Comparison of ENCODE assay signal across 32 cellular contexts in genomic region chr4:163595590-163595989, GRCh38.
DNase-seq lines count a peak whose midpoint lies in the region; ATAC-seq, FAIRE-seq and TF ChIP-seq lines count a peak whose summit lies in the region.
"Had no signal": no experiment of that assay in that cellular context is flagged by ENCODE, and none has a peak within 500 bp of the region (broad histone marks: within the 10 kb centered on the region; RNA-seq: fewer than 3 reads in every experiment).

No MANE protein-coding gene starts in this region.

- DNase-seq in SKM-1 treated with dmso at 0.1 percent for 144 hours (lab: John Stamatoyannopoulos, UW; ENCODE audit: unreplicated experiment) (peak; percentile 31), SKM-1 (lab: John Stamatoyannopoulos, UW; ENCODE audit: unreplicated experiment) (no peak), NCI-H226 (peak; percentile 42), bronchial epithelial cell (ENCODE audit: low read depth) (peak; percentile 24), NCI-H774 (lab: John Stamatoyannopoulos, UW) (no peak), progenitor cell of endocrine pancreas (ENCODE audit: low spot score, unreplicated experiment) (no peak)
- DNase-seq: 8988T; activated CD4-positive, alpha-beta T cell treated with anti-CD3 and anti-CD28 coated beads, Interleukin-2, amount 50 U/mL, for 48 hours; activated CD4-positive, CD25-positive, alpha-beta regulatory T cell treated with anti-CD3 and anti-CD28 coated beads, Interleukin-2, amount 50 U/mL, for 72 hours; activated naive CD4-positive, alpha-beta T cell; CD4-positive, alpha-beta T cell; cerebellar nuclear complex; gastrocnemius medialis; kidney glomerular epithelial cell; NCI-H1105 treated with DMSO at 0.1 percent for 48 hours; NCI-H187 treated with DMSO at 0.1 percent for 48 hours; NCI-H524; NK-92 treated with Interleukin-12 subunit alpha and Interleukin-12 subunit beta, amount 100 ng/mL, for 24 hours; sigmoid colon; stimulated activated CD4-positive, alpha-beta T cell treated with anti-CD3 and anti-CD28 coated beads, Interleukin-12 subunit alpha, Interleukin-12 subunit beta, amount 100 ng/mL, for 4 hours; stimulated activated CD4-positive, alpha-beta T cell treated with anti-CD3 and anti-CD28 coated beads, Interleukin-4, amount 100 ng/mL, for 24 hours; transverse colon had no signal

- H3K4me3 Mint-ChIP-seq in progenitor cell of endocrine pancreas (ENCODE audit: low read depth): no peak overlapping the region
- H3K4me3 Mint-ChIP-seq: CD4-positive, alpha-beta T cell; GM23338; natural killer cell treated with Interleukin-12 subunit alpha and Interleukin-12 subunit beta and Interleukin-15 and Interleukin-18, amount 100 ng/mL, for 72 hours; T-helper 1 cell treated with Interleukin-12 subunit alpha and Interleukin-12 subunit beta and Interleukin-4 antibody, amounts not matched to agents 30 μg/mL and 1 μg/mL, for 36 hours had no signal

- H3K27me3 ChIP-seq in bronchial epithelial cell (ENCODE audit: control insufficient read depth, insufficient read depth, low read length): no peaks in the 10 kb centered on the region
- H3K27me3 ChIP-seq: gastrocnemius medialis, sigmoid colon, transverse colon had no signal

- TF ChIP-seq CTCF in bronchial epithelial cell (IDR thresholded peaks at IDR 0.05; ENCODE audit: insufficient read depth, low read length, severe bottlenecking) (no peak), progenitor cell of endocrine pancreas (IDR thresholded peaks at IDR 0.05; ENCODE audit: unreplicated experiment) (no peak)

- FAIRE-seq in bronchial epithelial cell (lab: Jason Lieb, UNC): no peak
- FAIRE-seq: endothelial cell of umbilical vein, GM18507, GM19239, RCC 7860 had no signal

- H3K36me3 Mint-ChIP-seq in progenitor cell of endocrine pancreas (ENCODE audit: insufficient read depth): no peaks in the 10 kb centered on the region
- H3K36me3 Mint-ChIP-seq: natural killer cell treated with Interleukin-12 subunit alpha and Interleukin-12 subunit beta and Interleukin-15 and Interleukin-18, amount 100 ng/mL, for 72 hours had no signal

- peaks cover 19% of the 10 kb centered on the region for H3K4me1 Mint-ChIP-seq in progenitor cell of endocrine pancreas (ENCODE audit: low read depth)

- H3K27ac Mint-ChIP-seq in progenitor cell of endocrine pancreas: no peak overlapping the region
- H3K27ac Mint-ChIP-seq: CD4-positive, alpha-beta T cell; GM23338; natural killer cell treated with Interleukin-12 subunit alpha and Interleukin-12 subunit beta and Interleukin-15 and Interleukin-18, amount 100 ng/mL, for 72 hours; T-helper 1 cell treated with Interleukin-12 subunit alpha and Interleukin-12 subunit beta and Interleukin-4 antibody, amounts not matched to agents 30 μg/mL and 1 μg/mL, for 36 hours had no signal

- ATAC-seq in GM21723 (IDR thresholded peaks at IDR 0.05; ENCODE audit: unreplicated experiment) (no peak), GM18511 (IDR thresholded peaks at IDR 0.05; ENCODE audit: unreplicated experiment) (no peak)
- ATAC-seq: gastrocnemius medialis; GM23338; natural killer cell treated with Interleukin-12 subunit alpha and Interleukin-12 subunit beta and Interleukin-15 and Interleukin-18, amount 100 ng/mL, for 72 hours had no signal

- H3K36me3 ChIP-seq in bronchial epithelial cell (ENCODE audit: control insufficient read depth, insufficient read depth, low read length): no peaks in the 10 kb centered on the region
- H3K36me3 ChIP-seq: gastrocnemius medialis, sigmoid colon, transverse colon had no signal

- H3K27me3 Mint-ChIP-seq in progenitor cell of endocrine pancreas: no peaks in the 10 kb centered on the region
- H3K27me3 Mint-ChIP-seq: CD4-positive, alpha-beta T cell had no signal

- peaks cover 7% of the 10 kb centered on the region for H3K9me3 Mint-ChIP-seq in progenitor cell of endocrine pancreas (ENCODE audit: low read depth)
- H3K9me3 Mint-ChIP-seq: CD4-positive, alpha-beta T cell; GM23338; natural killer cell treated with Interleukin-12 subunit alpha and Interleukin-12 subunit beta and Interleukin-15 and Interleukin-18, amount 100 ng/mL, for 72 hours; T-helper 1 cell treated with Interleukin-12 subunit alpha and Interleukin-12 subunit beta and Interleukin-4 antibody, amounts not matched to agents 30 μg/mL and 1 μg/mL, for 36 hours had no signal

- H3K4me3 ChIP-seq in bronchial epithelial cell (ENCODE audit: low read depth, low read length): no peak overlapping the region
- H3K4me3 ChIP-seq: gastrocnemius medialis, GM23338, lung, sigmoid colon, transverse colon had no signal

Comparison
In these comparisons a context has a peak if more than half of its experiments do, and no peak if none do; other contexts are left out.
1. DNase-seq: peak in SKM-1 treated with dmso at 0.1 percent for 144 hours (single experiment), NCI-H226 (single experiment) and bronchial epithelial cell (single experiment); none in SKM-1 (single experiment), NCI-H774 (single experiment) and progenitor cell of endocrine pancreas (single experiment).